In the genomic region with DNA sequence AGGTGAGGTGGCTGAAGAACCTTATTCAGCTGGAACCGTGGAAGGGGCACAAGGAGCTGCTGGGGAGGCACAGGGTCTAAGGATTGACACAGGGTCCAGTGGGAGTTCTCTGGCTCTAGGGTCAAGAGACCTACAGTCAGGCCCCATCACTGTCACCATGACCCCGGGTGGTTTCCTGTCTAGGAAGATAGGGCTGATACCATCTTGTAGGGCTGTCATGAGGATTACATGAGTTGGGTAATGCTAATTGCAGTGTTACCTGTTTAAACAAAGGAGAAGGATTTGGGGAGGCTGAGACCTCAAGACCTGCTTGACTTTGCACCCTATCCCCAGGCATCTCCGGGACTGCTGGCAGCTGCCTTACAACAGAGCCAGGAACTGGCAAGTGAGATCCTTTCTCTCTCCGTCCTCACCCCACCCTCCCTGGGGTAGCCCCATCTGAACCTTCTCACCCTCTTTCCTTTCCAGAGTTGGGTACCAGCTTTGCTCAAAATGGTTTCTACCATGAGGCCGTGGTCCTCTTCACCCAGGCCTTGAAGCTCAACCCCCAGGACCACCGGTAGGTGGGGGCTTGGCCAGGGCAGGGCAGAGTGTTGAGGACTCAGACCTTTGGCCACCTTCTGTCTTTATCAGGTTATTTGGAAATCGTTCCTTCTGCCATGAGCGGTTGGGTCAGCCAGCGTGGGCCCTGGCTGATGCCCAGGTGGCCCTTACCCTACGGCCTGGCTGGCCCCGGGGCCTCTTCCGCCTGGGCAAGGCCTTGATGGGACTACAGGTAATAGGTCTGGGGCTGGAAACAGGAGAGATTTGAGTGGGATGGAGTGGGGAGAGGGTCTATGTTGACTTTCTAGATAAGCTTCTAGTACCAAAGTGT, we compare ENCODE assay signal across 25 cellular contexts. TPM values are rescaled to one million over a fixed set of nuclear protein-coding genes. Genes with fewer than 3 reads are reported as not detected.
"Had no signal": no experiment of that assay in that cellular context is flagged by ENCODE, and none has a peak within 500 bp of the region (broad histone marks: within the 10 kb centered on the region; RNA-seq: fewer than 3 reads in every experiment).

No MANE protein-coding gene starts in this region.

- H3K27me3 ChIP-seq: ascending aorta had no signal

- H3K9me3 ChIP-seq: ascending aorta had no signal

- H3K9me3 Mint-ChIP-seq: activated CD4-positive, alpha-beta memory T cell treated with anti-CD3 and anti-CD28 coated beads for 36 hours; activated CD4-positive, alpha-beta T cell treated with anti-CD3 and anti-CD28 coated beads, Interleukin-2, amount 10 ng/mL, durations not matched to agents 7 days and 5 days; activated naive CD4-positive, alpha-beta T cell treated with anti-CD3 and anti-CD28 coated beads, Interleukin-2, amount 50 U/mL, for 72 hours; activated naive CD8-positive, alpha-beta T cell treated with anti-CD3 and anti-CD28 coated beads, Interleukin-2, amount 50 U/mL, for 24 hours; activated T-cell treated with anti-CD3 and anti-CD28 coated beads, Interleukin-2, amount 50 U/mL, for 4 hours; brain had no signal

- H3K27me3 Mint-ChIP-seq: activated CD4-positive, alpha-beta memory T cell treated with anti-CD3 and anti-CD28 coated beads for 36 hours; activated CD4-positive, alpha-beta T cell treated with anti-CD3 and anti-CD28 coated beads, Interleukin-2, amount 10 ng/mL, durations not matched to agents 7 days and 5 days; activated naive CD8-positive, alpha-beta T cell treated with anti-CD3 and anti-CD28 coated beads, Interleukin-2, amount 50 U/mL, for 24 hours had no signal

- DNase-seq: activated CD4-positive, alpha-beta memory T cell treated with anti-CD3 and anti-CD28 coated beads for 36 hours; activated CD4-positive, alpha-beta T cell treated with anti-CD3 and anti-CD28 coated beads, Interleukin-2, amount 10 ng/mL, durations not matched to agents 7 days and 5 days; activated CD4-positive, CD25-positive, alpha-beta regulatory T cell; activated CD8-positive, alpha-beta memory T cell treated with anti-CD3 and anti-CD28 coated beads for 24 hours; activated effector memory CD4-positive, alpha-beta T cell treated with anti-CD3 and anti-CD28 coated beads, Interleukin-2, amount 50 U/mL, for 16 hours; activated naive CD4-positive, alpha-beta T cell treated with Interleukin-2 at 50 U/mL for 16 hours; activated naive CD8-positive, alpha-beta T cell treated with anti-CD3 and anti-CD28 coated beads, Interleukin-2, amount 50 U/mL, for 24 hours; activated T-cell treated with anti-CD3 and anti-CD28 coated beads, Interleukin-2, amount 50 U/mL, for 4 hours; amniotic stem cell; Kasumi-1; KBM-7; NCI-H1048; NCI-H1930; NCI-H2107; NCI-H2171 treated with DMSO at 0.1 percent for 48 hours; NCI-H226; NCI-H526 treated with DMSO at 0.1 percent for 48 hours; NCI-H82; T-helper 1 cell had no signal

- H3K27ac ChIP-seq: ascending aorta, SK-N-MC, VCaP had no signal

- H3K4me3 ChIP-seq: ascending aorta, SK-N-MC had no signal

- ATAC-seq: activated naive CD4-positive, alpha-beta T cell treated with anti-CD3 and anti-CD28 coated beads, Interleukin-2, amount 50 U/mL, for 72 hours; activated naive CD8-positive, alpha-beta T cell treated with anti-CD3 and anti-CD28 coated beads, Interleukin-2, amount 50 U/mL, for 24 hours; activated T-cell treated with anti-CD3 and anti-CD28 coated beads, Interleukin-2, amount 50 U/mL, for 4 hours had no signal

- H3K4me1 ChIP-seq: ascending aorta had no signal

- H3K27ac Mint-ChIP-seq: activated CD4-positive, alpha-beta memory T cell treated with anti-CD3 and anti-CD28 coated beads for 36 hours; activated CD4-positive, alpha-beta T cell treated with anti-CD3 and anti-CD28 coated beads, Interleukin-2, amount 10 ng/mL, durations not matched to agents 7 days and 5 days; activated naive CD8-positive, alpha-beta T cell treated with anti-CD3 and anti-CD28 coated beads, Interleukin-2, amount 50 U/mL, for 24 hours; brain had no signal

- H3K4me1 Mint-ChIP-seq: activated naive CD8-positive, alpha-beta T cell treated with anti-CD3 and anti-CD28 coated beads, Interleukin-2, amount 50 U/mL, for 24 hours; brain had no signal

- H3K4me3 Mint-ChIP-seq: activated CD4-positive, alpha-beta memory T cell treated with anti-CD3 and anti-CD28 coated beads for 36 hours; activated CD4-positive, alpha-beta T cell treated with anti-CD3 and anti-CD28 coated beads, Interleukin-2, amount 10 ng/mL, durations not matched to agents 7 days and 5 days; activated naive CD8-positive, alpha-beta T cell treated with anti-CD3 and anti-CD28 coated beads, Interleukin-2, amount 50 U/mL, for 24 hours; activated T-cell treated with anti-CD3 and anti-CD28 coated beads, Interleukin-2, amount 50 U/mL, for 4 hours had no signal

RNA-seq across cellular contexts. Expression of gene LBX2, which starts 7.5 kb away (rescaled TPM):
- total RNA-seq: OCI-LY7 had no signal

RNA-seq across cellular contexts. Expression of gene PCGF1, which starts 15.6 kb away (rescaled TPM):
- total RNA-seq: ascending aorta had no signal
